Comparison of ENCODE assay signal across 22 cellular contexts in genomic region chr16:62872339-62872738, GRCh38.
"Had no signal": no experiment of that assay in that cellular context is flagged by ENCODE, and none has a peak within 500 bp of the region (broad histone marks: within the 10 kb centered on the region; RNA-seq: fewer than 3 reads in every experiment).

No MANE protein-coding gene starts in this region.

- DNase-seq: Kasumi-1, MM.1S, NCI-H1092 treated with DMSO at 0.1 percent for 48 hours, NCI-H1436, NCI-H187, NCI-H2029, NCI-H2081 treated with DMSO at 0.1 percent for 48 hours, NCI-H2171, NCI-H446, NCI-H510A, NCI-H524 treated with DMSO at 0.1 percent for 48 hours, NCI-H69, NCI-H774, Right ventricle myocardium superior, RPMI8226, SIG-M5 had no signal

- ATAC-seq: K562 had no signal

- H3K27me3 ChIP-seq: SJSA1 had no signal

- H3K4me2 ChIP-seq: KMS-11 had no signal

- FAIRE-seq: HTR-8/SVneo, K562, RCC 7860 had no signal

- H3K36me3 ChIP-seq: SJSA1 had no signal

- H3K27ac ChIP-seq: HL-60, KMS-11, SJSA1 had no signal

- H3K4me3 ChIP-seq: K562, SJSA1 had no signal

- H3K9ac ChIP-seq: KMS-11 had no signal

- H3K4me1 ChIP-seq: SJSA1 had no signal
